9 cellular contexts compared by ENCODE assay signal in the genomic region with DNA sequence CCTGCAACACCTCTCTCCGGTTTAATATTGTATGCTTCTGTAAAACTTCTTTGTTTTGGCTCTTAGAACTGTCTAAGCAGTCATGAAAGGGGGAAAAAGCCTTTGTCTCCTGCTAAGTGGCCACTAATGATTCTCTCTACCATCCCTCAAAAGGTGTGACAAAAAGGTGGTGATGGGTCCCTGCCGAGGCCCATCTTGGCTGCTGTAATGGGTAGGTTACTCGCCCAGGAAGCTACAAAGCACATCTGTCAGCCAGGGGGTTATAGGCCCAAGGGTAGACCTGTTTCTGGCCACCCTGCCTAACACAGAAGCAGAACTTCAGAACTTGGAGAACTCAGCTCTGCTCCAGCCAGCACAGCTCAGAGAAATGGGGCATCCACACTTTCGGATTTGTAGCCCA. TPM values are rescaled to one million over a fixed set of nuclear protein-coding genes. Genes with fewer than 3 reads are reported as not detected.
DNase-seq lines count a peak whose midpoint lies in the region; ATAC-seq and TF ChIP-seq lines count a peak whose summit lies in the region.
"Had no signal": no experiment of that assay in that cellular context is flagged by ENCODE, and none has a peak within 500 bp of the region (broad histone marks: within the 10 kb centered on the region; RNA-seq: fewer than 3 reads in every experiment).

No MANE protein-coding gene starts in this region.

- H3F3A ChIP-seq in neural cell (ENCODE audit: insufficient read depth, low read length, poor library complexity, severe bottlenecking) = no peaks in the 10 kb centered on the region

- no peak for DNase-seq in BJ (ENCODE audit: low read depth)
- no peak for DNase-seq in NT2/D1 (ENCODE audit: low read depth, low spot score)
- DNase-seq in effector CD4-positive, alpha-beta T cell = peak; percentile 3
- no peak for DNase-seq in NCI-H2107 treated with DMSO at 0.1 percent for 48 hours (lab: John Stamatoyannopoulos, UW; ENCODE audit: unreplicated experiment)
- DNase-seq in HT-29 (ENCODE audit: low spot score) = no peak

- H3K27me3 ChIP-seq in BJ (ENCODE audit: control insufficient read depth, insufficient read depth, low read length) (peaks cover 2% of the 10 kb centered on the region; the same call in 1 of the 2 replicates), NT2/D1 (ENCODE audit: insufficient read depth, insufficient read length) (peaks cover 23% of the 10 kb centered on the region), neural cell (ENCODE audit: insufficient read depth, low read depth, low read length) (no peaks in the 10 kb centered on the region)

- TF ChIP-seq EP300 in neural cell (conservative IDR thresholded peaks at IDR 0.05; ENCODE audit: poor library complexity, severe bottlenecking) = no peak

- H3K4me1 ChIP-seq in NT2/D1 (ENCODE audit: insufficient read depth, insufficient read length) = peaks cover 4% of the 10 kb centered on the region

- POLR2A ChIA-PET in BJ (lab: Charles Lee) = no interaction called here

- no peaks in the 10 kb centered on the region for H4K20me1 ChIP-seq in neural cell (ENCODE audit: insufficient read depth)

- peaks cover 50% of the 10 kb centered on the region for H3K79me2 ChIP-seq in neural cell (replicated peaks; ENCODE audit: insufficient read depth, low read length)

- peak overlapping the region; percentile 93 for H3K27ac ChIP-seq in neural cell (ENCODE audit: low read length)

- H3K9me3 ChIP-seq in NT2/D1 (ENCODE audit: insufficient read depth, low read length) = no peaks in the 10 kb centered on the region
- H3K9me3 ChIP-seq in neural cell (ENCODE audit: low read length) = no peaks in the 10 kb centered on the region

- ATAC-seq in GM18502 (IDR thresholded peaks at IDR 0.05; ENCODE audit: poor library complexity, unreplicated experiment) = no peak
- ATAC-seq in HG03097 (IDR thresholded peaks at IDR 0.05; ENCODE audit: low FRiP score, unreplicated experiment) = no peak

- TF ChIP-seq RAD21 in neural cell (conservative IDR thresholded peaks at IDR 0.05) = no peak

- TF ChIP-seq CTCF in BJ (IDR thresholded peaks at IDR 0.05; ENCODE audit: insufficient read depth, low read depth, low read length) = no peak
- no peak for TF ChIP-seq CTCF in neural cell (IDR thresholded peaks at IDR 0.05; ENCODE audit: poor library complexity, severe bottlenecking)

- H3K9ac ChIP-seq in NT2/D1 (ENCODE audit: insufficient read length, low read depth) (peak overlapping the region; percentile 93), neural cell (ENCODE audit: low read length) (peak overlapping the region; percentile 96)

- CTCF ChIA-PET in BJ (lab: Yijun Ruan, JAX) = interaction anchor here (1.2 to 4.2 kb wide), 4 partner anchors 10 to 147 kb away, joined by 3 to 14 read pairs (median 6); no protein-coding TSS in a partner anchor

- H3K4me3 ChIP-seq in BJ (ENCODE audit: low read depth, low read length) (peak overlapping the region; percentile 88), NT2/D1 (ENCODE audit: insufficient read length, low read depth) (peak overlapping the region; percentile 89), neural cell (ENCODE audit: low read length) (peak overlapping the region; percentile 92)

- H3K4me2 ChIP-seq in neural cell (ENCODE audit: low read length) = peak overlapping the region; percentile 97

- H3K9me2 ChIP-seq in neural cell (ENCODE audit: insufficient read depth, low read length) = no peaks in the 10 kb centered on the region

- no peaks in the 10 kb centered on the region; the same call in 1 of the 2 replicates for H3K36me3 ChIP-seq in BJ (ENCODE audit: control insufficient read depth, insufficient read depth, low read length)
- H3K36me3 ChIP-seq in NT2/D1 (ENCODE audit: insufficient read depth, insufficient read length, low read length) = no peaks in the 10 kb centered on the region
- no peaks in the 10 kb centered on the region for H3K36me3 ChIP-seq in neural cell (ENCODE audit: insufficient read depth, low read length)

- H2AFZ ChIP-seq in neural cell (ENCODE audit: low read depth, low read length) = peak overlapping the region; percentile 17

TF ChIP-seq in neural cell, 6 proteins besides CTCF, POLR2A, EP300 and RAD21:
- TF ChIP-seq POLR2AphosphoS5 (IDR thresholded peaks at IDR 0.05) (no peak), TAF1 (IDR thresholded peaks at IDR 0.05; ENCODE audit: low read depth) (no peak), EZH2 (IDR thresholded peaks at IDR 0.05; ENCODE audit: borderline replicate concordance, insufficient read depth, low read length, poor library complexity, severe bottlenecking) (no peak), SMC3 (conservative IDR thresholded peaks at IDR 0.05; ENCODE audit: poor library complexity) (no peak), MXI1 (conservative IDR thresholded peaks at IDR 0.05; ENCODE audit: poor library complexity, severe bottlenecking) (no peak)
- TF ChIP-seq, protein P1, sequence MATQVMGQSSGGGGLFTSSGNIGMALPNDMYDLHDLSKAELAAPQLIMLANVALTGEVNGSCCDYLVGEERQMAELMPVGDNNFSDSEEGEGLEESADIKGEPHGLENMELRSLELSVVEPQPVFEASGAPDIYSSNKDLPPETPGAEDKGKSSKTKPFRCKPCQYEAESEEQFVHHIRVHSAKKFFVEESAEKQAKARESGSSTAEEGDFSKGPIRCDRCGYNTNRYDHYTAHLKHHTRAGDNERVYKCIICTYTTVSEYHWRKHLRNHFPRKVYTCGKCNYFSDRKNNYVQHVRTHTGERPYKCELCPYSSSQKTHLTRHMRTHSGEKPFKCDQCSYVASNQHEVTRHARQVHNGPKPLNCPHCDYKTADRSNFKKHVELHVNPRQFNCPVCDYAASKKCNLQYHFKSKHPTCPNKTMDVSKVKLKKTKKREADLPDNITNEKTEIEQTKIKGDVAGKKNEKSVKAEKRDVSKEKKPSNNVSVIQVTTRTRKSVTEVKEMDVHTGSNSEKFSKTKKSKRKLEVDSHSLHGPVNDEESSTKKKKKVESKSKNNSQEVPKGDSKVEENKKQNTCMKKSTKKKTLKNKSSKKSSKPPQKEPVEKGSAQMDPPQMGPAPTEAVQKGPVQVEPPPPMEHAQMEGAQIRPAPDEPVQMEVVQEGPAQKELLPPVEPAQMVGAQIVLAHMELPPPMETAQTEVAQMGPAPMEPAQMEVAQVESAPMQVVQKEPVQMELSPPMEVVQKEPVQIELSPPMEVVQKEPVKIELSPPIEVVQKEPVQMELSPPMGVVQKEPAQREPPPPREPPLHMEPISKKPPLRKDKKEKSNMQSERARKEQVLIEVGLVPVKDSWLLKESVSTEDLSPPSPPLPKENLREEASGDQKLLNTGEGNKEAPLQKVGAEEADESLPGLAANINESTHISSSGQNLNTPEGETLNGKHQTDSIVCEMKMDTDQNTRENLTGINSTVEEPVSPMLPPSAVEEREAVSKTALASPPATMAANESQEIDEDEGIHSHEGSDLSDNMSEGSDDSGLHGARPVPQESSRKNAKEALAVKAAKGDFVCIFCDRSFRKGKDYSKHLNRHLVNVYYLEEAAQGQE (IDR thresholded peaks at IDR 0.05; ENCODE audit: borderline replicate concordance) = no peak

RNA-seq across cellular contexts. Expression of a gene that starts 1.6 kb away (rescaled TPM):
- polyA plus RNA-seq in BJ (2011; rRNA removed) = 10.7 and 17.8 TPM in 2 replicates
- polyA minus RNA-seq in BJ (2011; rRNA and poly(A)+ RNA removed) = 9.3 and 11.3 TPM in 2 replicates
- 51.8 and 56.6 TPM in 2 replicates for polyA plus RNA-seq in neural cell
- 39.7 and 45.8 TPM in 2 replicates for polyA minus RNA-seq in neural cell
- 8.0 and 10.3 TPM in 2 replicates for total RNA-seq in HT-29 (2014; rRNA removed; shearing (Covaris generic))

RNA-seq across cellular contexts. Expression of a gene that starts 1.9 kb away (rescaled TPM):
- polyA plus RNA-seq in BJ (2011; rRNA removed) (not detected in 2 replicates), neural cell (0.99 and 1.6 TPM in 2 replicates)
- polyA minus RNA-seq in BJ (2011; rRNA and poly(A)+ RNA removed) = not detected in 2 replicates
- 1.5 and 1.7 TPM in 2 replicates for polyA minus RNA-seq in neural cell
- total RNA-seq in HT-29 (2014; rRNA removed; shearing (Covaris generic)) = not detected in 2 replicates
- total RNA-seq: lower leg skin had no signal
